ENCODE assay signal across 12 cellular contexts in genomic region chr18:37533647-37534565, GRCh38. TPM values are rescaled to one million over a fixed set of nuclear protein-coding genes. Genes with fewer than 3 reads are reported as not detected.
DNase-seq lines count a peak whose midpoint lies in the region; ATAC-seq and TF ChIP-seq lines count a peak whose summit lies in the region.
"Had no signal": no experiment of that assay in that cellular context is flagged by ENCODE, and none has a peak within 500 bp of the region (broad histone marks: within the 10 kb centered on the region; RNA-seq: fewer than 3 reads in every experiment).

No MANE protein-coding gene starts in this region.

- H3K27me3 Mint-ChIP-seq in GM23338 (ENCODE audit: insufficient read depth, low read depth, poor library complexity) (peaks cover 9% of the 10 kb centered on the region), WTC11 (ENCODE audit: low read depth) (peaks cover 12% of the 10 kb centered on the region)

- H3K4me3 ChIP-seq in BJ (ENCODE audit: low read depth, low read length) (no peak overlapping the region), GM23338 (no peak overlapping the region)

- H3K27me3 ChIP-seq in BJ (ENCODE audit: control insufficient read depth, insufficient read depth, low read length) = peaks cover 7% of the 10 kb centered on the region
- no peaks in the 10 kb centered on the region for H3K27me3 ChIP-seq in GM23338 (ENCODE audit: insufficient read depth)

- CTCF ChIA-PET in BJ (lab: Yijun Ruan, JAX) (interaction anchor here (1.0 to 3.7 kb wide), 6 partner anchors 11 to 190 kb away, joined by 3 to 18 read pairs (median 3); no protein-coding TSS in a partner anchor), WTC11 (lab: Charles Lee) (interaction anchor here (0.7 to 2.5 kb wide), 23 partner anchors 9 to 212 kb away, joined by 3 to 22 read pairs (median 4); no protein-coding TSS in a partner anchor)

- POLR2A ChIA-PET in BJ (lab: Charles Lee) (no interaction called here), WTC11 (lab: Charles Lee) (interaction anchor here (1.0 kb wide), 1 partner anchor 33 kb away, joined by 3 read pairs; no protein-coding TSS in a partner anchor)

- peak; percentile 42 for ATAC-seq in GM23338
- ATAC-seq in WTC11 = peak; percentile 42
- ATAC-seq in GM19023 (IDR thresholded peaks at IDR 0.05; ENCODE audit: unreplicated experiment) = no peak
- ATAC-seq in HG02678 (IDR thresholded peaks at IDR 0.05; ENCODE audit: unreplicated experiment) = no peak
- ATAC-seq: left colon; naive thymus-derived CD4-positive, alpha-beta T cell had no signal

- no peak overlapping the region for H3K27ac ChIP-seq in GM23338 (ENCODE audit: low read depth)

- no peaks in the 10 kb centered on the region; the same call in 2 of the 3 replicates for H3K36me3 Mint-ChIP-seq in GM23338 (ENCODE audit: low read depth)
- no peaks in the 10 kb centered on the region for H3K36me3 Mint-ChIP-seq in WTC11
- H3K36me3 Mint-ChIP-seq: naive thymus-derived CD4-positive, alpha-beta T cell had no signal

- no peaks in the 10 kb centered on the region for H3K79me2 ChIP-seq in GM23338 (replicated peaks; ENCODE audit: insufficient read depth)

- no peaks in the 10 kb centered on the region for H3K36me3 ChIP-seq in BJ (ENCODE audit: control insufficient read depth, insufficient read depth, low read length)
- no peaks in the 10 kb centered on the region for H3K36me3 ChIP-seq in GM23338 (ENCODE audit: insufficient read depth)

- H3K4me2 ChIP-seq in GM23338 = no peak overlapping the region; the same call in 1 of the 2 replicates

- DNase-seq in BJ (ENCODE audit: low read depth) (no peak), GM23338 (ENCODE audit: low spot score) (peak; percentile 76), WTC11 (ENCODE audit: low spot score) (peak; percentile 28), iPS-NIHi11 (ENCODE audit: low spot score) (peak; percentile 33), T-helper 2 cell (no peak), GM03348 (ENCODE audit: low spot score) (no peak)
- DNase-seq: activated CD4-positive, CD25-positive, alpha-beta regulatory T cell treated with anti-CD3 and anti-CD28 coated beads, Interleukin-2, amount 50 U/mL, for 72 hours; activated T-cell treated with anti-CD3 and anti-CD28 coated beads for 4 hours; left colon; naive thymus-derived CD4-positive, alpha-beta T cell had no signal

- TF ChIP-seq CTCF in BJ (IDR thresholded peaks at IDR 0.05; ENCODE audit: insufficient read depth, low read depth, low read length) (0 out of 2 replicates have a peak, but pooled peaks have one; percentile 17), GM23338 (conservative IDR thresholded peaks at IDR 0.05; ENCODE audit: low read depth in 2 of 2) (peak; percentile 62 to 67), WTC11 (IDR thresholded peaks at IDR 0.05) (peak; percentile 29)

- H3F3A ChIP-seq in GM23338 (replicated peaks; ENCODE audit: low read depth) = peaks cover under 1% of the 10 kb centered on the region; the same call in 1 of the 2 replicates

- H3K4me1 ChIP-seq in GM23338 (ENCODE audit: insufficient read depth) = peaks cover 27% of the 10 kb centered on the region

- H4K20me1 ChIP-seq in GM23338 (replicated peaks; ENCODE audit: insufficient read depth) = no peaks in the 10 kb centered on the region

- no peak overlapping the region for H3K4me3 Mint-ChIP-seq in GM23338
- no peak overlapping the region for H3K4me3 Mint-ChIP-seq in WTC11
- H3K4me3 Mint-ChIP-seq: naive thymus-derived CD4-positive, alpha-beta T cell had no signal

- no peak overlapping the region; the same call in 1 of the 2 replicates for H2AFZ ChIP-seq in GM23338

- no peaks in the 10 kb centered on the region for H3K9me3 Mint-ChIP-seq in GM23338
- H3K9me3 Mint-ChIP-seq in WTC11 = no peaks in the 10 kb centered on the region

- H3K27ac Mint-ChIP-seq in GM23338 (no peak overlapping the region), WTC11 (no peak overlapping the region)
- H3K27ac Mint-ChIP-seq: naive thymus-derived CD4-positive, alpha-beta T cell had no signal

- H3K9me2 ChIP-seq in GM23338 (ENCODE audit: insufficient read depth) = no peaks in the 10 kb centered on the region

- H3K4me1 Mint-ChIP-seq in GM23338 (peaks cover 37% of the 10 kb centered on the region), WTC11 (peaks cover 43% of the 10 kb centered on the region)

TF ChIP-seq in GM23338, 12 proteins besides CTCF, POLR2A, EP300 and RAD21 (continues in another document):
- TF ChIP-seq ZNF331 (CRISPR knock-in tag; IDR thresholded peaks at IDR 0.05; ENCODE audit: low read depth) (no peak), REST (IDR thresholded peaks at IDR 0.05; ENCODE audit: unreplicated experiment) (no peak), POLR2AphosphoS5 (IDR thresholded peaks at IDR 0.05; ENCODE audit: low read depth) (no peak), CREB1 (CRISPR knock-in tag; IDR thresholded peaks at IDR 0.05; ENCODE audit: low read depth) (no peak)

TF ChIP-seq in WTC11, 78 proteins besides CTCF, POLR2A, EP300 and RAD21 (continues in another document):
- TF ChIP-seq FOXK1 (CRISPR knock-in tag; IDR thresholded peaks at IDR 0.05) = no peak
- TF ChIP-seq ESRRA (CRISPR knock-in tag; IDR thresholded peaks at IDR 0.05; ENCODE audit: borderline replicate concordance) = no peak
- TF ChIP-seq ZNF121 (CRISPR knock-in tag; IDR thresholded peaks at IDR 0.05) = no peak
- TF ChIP-seq EMX1 (CRISPR knock-in tag; IDR thresholded peaks at IDR 0.05) = no peak
- TF ChIP-seq E2F1 (CRISPR knock-in tag; IDR thresholded peaks at IDR 0.05) = no peak
- no peak for TF ChIP-seq PRDM15 (CRISPR knock-in tag; IDR thresholded peaks at IDR 0.05)
- no peak for TF ChIP-seq JAZF1 (CRISPR knock-in tag; IDR thresholded peaks at IDR 0.05)
- no peak for TF ChIP-seq ERG (CRISPR knock-in tag; IDR thresholded peaks at IDR 0.05)
- TF ChIP-seq NFATC4 (CRISPR knock-in tag; IDR thresholded peaks at IDR 0.05) = no peak

RNA-seq across cellular contexts. Expression of gene CELF4, which starts 31.7 kb away (rescaled TPM):
- polyA plus RNA-seq in BJ (2011; rRNA removed) (not detected in 2 replicates), GM23338 (2016; fragmentation: Nextera tagmentation; extraction: Ambion mirVana) (6.7 and 8.3 TPM in 2 replicates)
- polyA minus RNA-seq in BJ (2011; rRNA and poly(A)+ RNA removed) = not detected in 2 replicates
- total RNA-seq in GM23338 (2014; rRNA removed; shearing (Covaris generic)) = 2.6 and 3.6 TPM in 2 replicates
- total RNA-seq in WTC11 (2021) = 2.6 to 3.3 TPM (median 2.9 TPM) in 3 replicates
- total RNA-seq: naive thymus-derived CD4-positive, alpha-beta T cell had no signal

Comparison
In these comparisons a context has a peak if more than half of its experiments do, and no peak if none do; other contexts are left out.
1. DNase-seq: peak in GM23338 (single experiment), WTC11 (single experiment) and iPS-NIHi11 (single experiment); none in BJ (single experiment), T-helper 2 cell (0 of 5) and GM03348 (single experiment).
2. ATAC-seq: peak in GM23338 (single experiment) and WTC11 (single experiment); none in GM19023 (single experiment) and HG02678 (single experiment).
3. Peak in every context shown above with its lines, with median percentiles within 50 percentile points of each other: CTCF ChIP-seq.